ENCODE assay signal across 11 cellular contexts in genomic region chr16:1198194-1198593, GRCh38. TPM values are rescaled to one million over a fixed set of nuclear protein-coding genes. Genes with fewer than 3 reads are reported as not detected.
"Had no signal": no experiment of that assay in that cellular context is flagged by ENCODE, and none has a peak within 500 bp of the region (broad histone marks: within the 10 kb centered on the region; RNA-seq: fewer than 3 reads in every experiment).

No MANE protein-coding gene starts in this region.

- H2AFZ ChIP-seq: GM23248 had no signal

- H3K4me1 Mint-ChIP-seq: IgD-negative memory B cell had no signal

- H3K4me3 ChIP-seq: GM23248 had no signal

- H3K27ac Mint-ChIP-seq: H9, IgD-negative memory B cell had no signal

- H3K9me3 Mint-ChIP-seq: H9, IgD-negative memory B cell had no signal

- H3K4me2 ChIP-seq: KMS-11 had no signal

- H3K36me3 Mint-ChIP-seq: IgD-negative memory B cell had no signal

- H3K9ac ChIP-seq: GM23248, KMS-11 had no signal

- FAIRE-seq: H54, HepG2 had no signal

- DNase-seq: GM23248, GOT3, H9, HCEC 1CT, KBM-7 had no signal

- ATAC-seq: HepG2 had no signal

- H3K4me3 Mint-ChIP-seq: H9, IgD-negative memory B cell had no signal

- H3K27ac ChIP-seq: GM23248, HL-60, KMS-11 had no signal

RNA-seq across cellular contexts. Expression of gene TPSG1, which starts 26.9 kb away (rescaled TPM):
- total RNA-seq: GM23248, H9, HepG2, HT1080 had no signal
- polyA plus RNA-seq: GM23248, HepG2, IgD-negative memory B cell had no signal

RNA-seq across cellular contexts. Expression of gene TPSB2, which starts 31.8 kb away (rescaled TPM):
- total RNA-seq: GM23248, H9, HepG2, HT1080 had no signal
- polyA plus RNA-seq: GM23248, HepG2, IgD-negative memory B cell had no signal

RNA-seq across cellular contexts. Expression of gene TPSAB1, which starts 42.3 kb away (rescaled TPM):
- total RNA-seq: GM23248, H9, HepG2, HT1080 had no signal
- polyA plus RNA-seq: GM23248, IgD-negative memory B cell had no signal

RNA-seq across cellular contexts. Expression of gene CACNA1H, which starts 45.3 kb away (rescaled TPM):
- total RNA-seq: HT1080 had no signal
- polyA plus RNA-seq: GM23248, IgD-negative memory B cell had no signal

RNA-seq across cellular contexts. Expression of gene TPSD1, which starts 57.7 kb away (rescaled TPM):
- total RNA-seq: GM23248, H9, HepG2, HT1080 had no signal
- polyA plus RNA-seq: GM23248, HepG2, IgD-negative memory B cell had no signal
